Comparison of ENCODE assay signal across 9 cellular contexts in genomic region chr2:54838585-54839035, GRCh38.
DNase-seq lines count a peak whose midpoint lies in the region; ATAC-seq, FAIRE-seq and TF ChIP-seq lines count a peak whose summit lies in the region.
"Had no signal": no experiment of that assay in that cellular context is flagged by ENCODE, and none has a peak within 500 bp of the region (broad histone marks: within the 10 kb centered on the region; RNA-seq: fewer than 3 reads in every experiment).

No MANE protein-coding gene starts in this region.

- H3K4me1 ChIP-seq in GM23248 (ENCODE audit: insufficient read depth), result no peaks in the 10 kb centered on the region
- H3K4me1 ChIP-seq in hepatocyte (ENCODE audit: insufficient read depth), result no peaks in the 10 kb centered on the region
- H3K4me1 ChIP-seq in small intestine (ENCODE audit: control insufficient read depth in 2 of 2, insufficient read depth in 1 of 2, low read depth in 1 of 2, low read length in 1 of 2), result no peaks in the 10 kb centered on the region

- H3K4me2 ChIP-seq in GM23248 (ENCODE audit: unreplicated experiment) (no peak overlapping the region), hepatocyte (no peak overlapping the region)

- 0 out of 2 replicates have a peak, but pooled peaks cover 3% of the 10 kb centered on the region for H3F3A ChIP-seq in GM23248 (ENCODE audit: insufficient read depth)

- no peak overlapping the region for H3K9ac ChIP-seq in GM23248

- H4K20me1 ChIP-seq in GM23248 (ENCODE audit: insufficient read depth), result no peaks in the 10 kb centered on the region
- no peaks in the 10 kb centered on the region for H4K20me1 ChIP-seq in hepatocyte (ENCODE audit: insufficient read depth, poor library complexity, severe bottlenecking)

- H3K36me3 ChIP-seq in GM23248 (ENCODE audit: low read depth) (no peaks in the 10 kb centered on the region), hepatocyte (replicated peaks; ENCODE audit: insufficient read depth, low read depth) (no peaks in the 10 kb centered on the region), small intestine (ENCODE audit: control insufficient read depth in 2 of 2, insufficient read depth in 2 of 2, low read length in 2 of 2) (no peaks in the 10 kb centered on the region)

- DNase-seq in ELR (ENCODE audit: low read depth) (peak; percentile 72), GM23248 (peak; percentile 81), NAMALWA (ENCODE audit: low spot score) (peak; percentile 78), T-helper 2 cell (peak in 4 of 5 experiments; percentile 20 to 67 (median 35)), anterior cingulate cortex (lab: John Stamatoyannopoulos, UW) (peak in 52 of 58 donors; percentile 7 to 74 (median 36)), hepatocyte (ENCODE audit: low spot score) (peak; percentile 74), small intestine (peak; percentile 58)

- no peaks in the 10 kb centered on the region for H3K79me2 ChIP-seq in GM23248 (ENCODE audit: insufficient read depth)
- no peaks in the 10 kb centered on the region for H3K79me2 ChIP-seq in hepatocyte

- H2AFZ ChIP-seq in GM23248, result peak overlapping the region; percentile 66
- H2AFZ ChIP-seq in hepatocyte, result no peak overlapping the region

- in situ Hi-C loops in GM23248 (cut with MboI), result no loop called here

- H3K27ac ChIP-seq in GM23248 (no peak overlapping the region), hepatocyte (no peak overlapping the region), small intestine (ENCODE audit: low read depth in 1 of 2, low read length in 1 of 2) (no peak overlapping the region)
- H3K27ac ChIP-seq: skin epidermis had no signal

- FAIRE-seq in small intestine (lab: Jason Lieb, UNC), result no peak

- H3K27me3 ChIP-seq in GM23248 (replicated peaks; ENCODE audit: insufficient read depth), result no peaks in the 10 kb centered on the region
- no peaks in the 10 kb centered on the region for H3K27me3 ChIP-seq in hepatocyte
- no peaks in the 10 kb centered on the region for H3K27me3 ChIP-seq in small intestine (ENCODE audit: control insufficient read depth in 2 of 2, insufficient read depth in 2 of 2, low read length in 2 of 2)

- H3K9me3 ChIP-seq in GM23248 (ENCODE audit: low read depth), result no peaks in the 10 kb centered on the region
- no peaks in the 10 kb centered on the region for H3K9me3 ChIP-seq in hepatocyte (ENCODE audit: low read depth)
- no peaks in the 10 kb centered on the region for H3K9me3 ChIP-seq in small intestine (ENCODE audit: control insufficient read depth, low read depth)

- TF ChIP-seq CTCF in hepatocyte (IDR thresholded peaks at IDR 0.05; ENCODE audit: poor library complexity), result peak; percentile 75

- H3K9me2 ChIP-seq in GM23248 (ENCODE audit: insufficient read depth) (no peaks in the 10 kb centered on the region), hepatocyte (replicated peaks; ENCODE audit: insufficient read depth) (no peaks in the 10 kb centered on the region)

- H3K4me3 ChIP-seq in GM23248 (no peak overlapping the region), hepatocyte (no peak overlapping the region), small intestine (ENCODE audit: low read depth in 1 of 2, low read length in 2 of 2) (no peak overlapping the region)
- H3K4me3 ChIP-seq: skin epidermis had no signal

- no peak for ATAC-seq in HG02840 (IDR thresholded peaks at IDR 0.05; ENCODE audit: low FRiP score, unreplicated experiment)

- 1% methylated on average over 4 of the region's 4 CpGs for WGBS in GM23248 (ENCODE audit: low coverage in 1 of 2, low lambda C conversion rate in 2 of 2, missing lambda C conversion rate in 2 of 2), 2 experiments
- 25% methylated on average over 4 of the region's 4 CpGs for WGBS in hepatocyte (ENCODE audit: low lambda C conversion rate, missing lambda C conversion rate)
- WGBS in small intestine, 3 donors, result 1 to 5% (median 2%) methylated on average over 4 of the region's 4 CpGs
